ENCODE assay signal across 9 cellular contexts in the genomic region with DNA sequence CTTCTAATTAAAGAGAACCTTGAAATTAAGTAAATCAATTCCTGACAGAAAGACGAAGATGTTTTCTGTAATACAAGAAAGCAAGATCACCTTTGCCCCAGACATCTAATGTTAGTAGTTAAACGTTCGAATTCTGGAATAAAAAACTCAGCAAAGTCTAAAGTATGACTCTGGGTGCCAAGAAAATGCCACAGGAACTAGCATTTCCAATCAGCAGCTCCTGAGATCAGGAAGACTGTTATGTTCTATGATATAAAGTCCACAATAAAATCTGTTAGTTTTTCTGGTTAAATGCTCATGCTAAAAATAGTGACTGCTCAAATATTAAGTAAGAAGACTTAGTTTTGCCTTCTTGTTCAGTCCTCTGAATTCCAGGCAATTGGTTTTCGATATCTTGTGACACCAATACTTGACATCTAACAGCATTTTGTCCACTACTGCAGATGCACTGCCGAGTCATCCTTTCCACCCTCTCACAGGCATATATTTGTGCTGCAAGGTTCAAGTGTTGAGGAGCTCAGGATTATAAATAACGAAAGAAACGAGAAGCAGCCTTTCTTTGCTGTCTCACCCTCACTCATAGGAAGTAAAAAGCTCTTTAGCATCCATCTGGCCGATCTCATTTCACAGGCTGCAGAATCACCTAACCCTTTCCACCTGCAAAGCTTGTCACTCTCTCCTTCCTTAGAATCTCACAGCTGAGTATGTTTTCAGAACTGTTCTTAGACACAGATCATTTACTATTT. TPM values are rescaled to one million over a fixed set of nuclear protein-coding genes. Genes with fewer than 3 reads are reported as not detected.
DNase-seq lines count a peak whose midpoint lies in the region; ATAC-seq and TF ChIP-seq lines count a peak whose summit lies in the region.
"Had no signal": no experiment of that assay in that cellular context is flagged by ENCODE, and none has a peak within 500 bp of the region (broad histone marks: within the 10 kb centered on the region; RNA-seq: fewer than 3 reads in every experiment).

No MANE protein-coding gene starts in this region.

- ATAC-seq in natural killer cell treated with Interleukin-12 subunit alpha and Interleukin-12 subunit beta and Interleukin-15 and Interleukin-18, amount 100 ng/mL, for 72 hours, result peak; percentile 74 to 75
- ATAC-seq in T-cell (replicated peaks in 1 of 4), result no peak

- H3K9me3 Mint-ChIP-seq in brain (no peaks in the 10 kb centered on the region), T-cell (no peaks in the 10 kb centered on the region)
- H3K9me3 Mint-ChIP-seq in natural killer cell treated with Interleukin-12 subunit alpha and Interleukin-12 subunit beta and Interleukin-15 and Interleukin-18, amount 100 ng/mL, for 72 hours, result no peaks in the 10 kb centered on the region

- H3K27me3 Mint-ChIP-seq in brain, result no peaks in the 10 kb centered on the region
- H3K27me3 Mint-ChIP-seq in natural killer cell treated with Interleukin-12 subunit alpha and Interleukin-12 subunit beta and Interleukin-15 and Interleukin-18, amount 100 ng/mL, for 72 hours, result no peaks in the 10 kb centered on the region
- no peaks in the 10 kb centered on the region for H3K27me3 Mint-ChIP-seq in T-cell

- H3K36me3 Mint-ChIP-seq in brain (peaks cover 44% of the 10 kb centered on the region), T-cell (peaks cover 31% of the 10 kb centered on the region)
- no peaks in the 10 kb centered on the region for H3K36me3 Mint-ChIP-seq in natural killer cell treated with Interleukin-12 subunit alpha and Interleukin-12 subunit beta and Interleukin-15 and Interleukin-18, amount 100 ng/mL, for 72 hours

- TF ChIP-seq CTCF in brain (conservative IDR thresholded peaks at IDR 0.05), result no peak

- H3K4me3 Mint-ChIP-seq in brain (peak overlapping the region in 4 of 5 experiments; percentile 32 to 75 (median 60)), T-cell (no peak overlapping the region)
- peak overlapping the region; percentile 88 for H3K4me3 Mint-ChIP-seq in natural killer cell treated with Interleukin-12 subunit alpha and Interleukin-12 subunit beta and Interleukin-15 and Interleukin-18, amount 100 ng/mL, for 72 hours

- H3K4me1 Mint-ChIP-seq in brain (peaks cover 69% of the 10 kb centered on the region), T-cell (peaks cover 20 to 27% (median 23%) of the 10 kb centered on the region in 3 donors)
- peaks cover 65 to 77% of the 10 kb centered on the region in 2 donors for H3K4me1 Mint-ChIP-seq in natural killer cell treated with Interleukin-12 subunit alpha and Interleukin-12 subunit beta and Interleukin-15 and Interleukin-18, amount 100 ng/mL, for 72 hours (ENCODE audit: low read depth in 2 of 2)

- CTCF ChIA-PET in T-cell (lab: Charles Lee), result interaction anchor here (0.6 to 1.1 kb wide), 3 partner anchors 48 to 126 kb away, joined by 3 to 4 read pairs (median 4); no protein-coding TSS in a partner anchor

- H3K27ac Mint-ChIP-seq in brain (peak overlapping the region; percentile 80 to 90 (median 88)), T-cell (no peak overlapping the region)
- H3K27ac Mint-ChIP-seq in natural killer cell treated with Interleukin-12 subunit alpha and Interleukin-12 subunit beta and Interleukin-15 and Interleukin-18, amount 100 ng/mL, for 72 hours, result peak overlapping the region; percentile 95 to 98

- DNase-seq in GDM1 (lab: John Stamatoyannopoulos, UW) (peak; percentile 42), HT1080 (ENCODE audit: low read depth) (peak; percentile 64), AML-193 (lab: John Stamatoyannopoulos, UW) (no peak), NCI-H345 treated with DMSO at 0.1 percent for 48 hours (lab: John Stamatoyannopoulos, UW; ENCODE audit: unreplicated experiment) (no peak), middle frontal gyrus (ENCODE audit: extremely low spot score, low spot score) (no peak), T-cell (no peak)
- DNase-seq in natural killer cell treated with Interleukin-12 subunit alpha and Interleukin-12 subunit beta and Interleukin-15 and Interleukin-18, amount 100 ng/mL, for 72 hours (ENCODE audit: low spot score), result no peak

- POLR2A ChIA-PET in T-cell (lab: Charles Lee), result interaction anchor here in 1 of 2 donors (0.6 to 1.1 kb wide), 2 partner anchors 10 to 235 kb away, joined by 3 read pairs; no protein-coding TSS in a partner anchor

RNA-seq across cellular contexts. Expression of gene SSH1, which starts 32.0 kb away (rescaled TPM):
- total RNA-seq in HT1080 (2014; rRNA removed; shearing (Covaris generic)), result 9.2 and 10.8 TPM in 2 replicates
- 11.6 and 13.7 TPM in 2 replicates for polyA plus RNA-seq in HT1080 (2015; cell fraction: cytosol; rRNA removed)
- polyA plus RNA-seq in HT1080 (2015; cell fraction: nucleus; rRNA removed), result 13.8 and 19.4 TPM in 2 replicates
- polyA plus RNA-seq in brain (ENCODE audit: insufficient read depth, low read depth, low replicate concordance), result 9.9 TPM
- total RNA-seq in natural killer cell treated with Interleukin-12 subunit alpha and Interleukin-12 subunit beta and Interleukin-15 and Interleukin-18, amount 100 ng/mL, for 72 hours, result 10 to 100 TPM; 40.5 to 73.9 TPM
- total RNA-seq in T-cell, result 10 to 100 TPM; 21.8 to 40.1 (median 35.0) TPM

RNA-seq across cellular contexts. Expression of gene DAO, which starts 54.5 kb away (rescaled TPM):
- total RNA-seq in HT1080 (2014; rRNA removed; shearing (Covaris generic)), result not detected in 2 replicates
- not detected in 2 replicates for polyA plus RNA-seq in HT1080 (2015; cell fraction: cytosol; rRNA removed)
- polyA plus RNA-seq in HT1080 (2015; cell fraction: nucleus; rRNA removed), result not detected in 2 replicates
- 0.78 TPM for polyA plus RNA-seq in brain (ENCODE audit: insufficient read depth, low read depth, low replicate concordance)
- not detected for total RNA-seq in natural killer cell treated with Interleukin-12 subunit alpha and Interleukin-12 subunit beta and Interleukin-15 and Interleukin-18, amount 100 ng/mL, for 72 hours
- total RNA-seq in T-cell, result not detected
- total RNA-seq: left cardiac atrium had no signal

Comparison
In these comparisons a context has a peak if more than half of its experiments do, and no peak if none do; other contexts are left out.
1. DNase-seq: peak in GDM1 (single experiment) and HT1080 (single experiment); none in natural killer cell treated with Interleukin-12 subunit alpha and Interleukin-12 subunit beta and Interleukin-15 and Interleukin-18, amount 100 ng/mL, for 72 hours (single experiment), AML-193 (0 of 2), NCI-H345 treated with DMSO at 0.1 percent for 48 hours (single experiment), middle frontal gyrus (single experiment) and T-cell (0 of 34).
2. H3K27ac Mint-ChIP-seq: peak in brain (5 of 5) and natural killer cell treated with Interleukin-12 subunit alpha and Interleukin-12 subunit beta and Interleukin-15 and Interleukin-18, amount 100 ng/mL, for 72 hours (2 of 2); none in T-cell (0 of 2).
3. H3K4me3 Mint-ChIP-seq: peak in brain (4 of 5) and natural killer cell treated with Interleukin-12 subunit alpha and Interleukin-12 subunit beta and Interleukin-15 and Interleukin-18, amount 100 ng/mL, for 72 hours (single experiment); none in T-cell (0 of 3).
4. ATAC-seq: peak in natural killer cell treated with Interleukin-12 subunit alpha and Interleukin-12 subunit beta and Interleukin-15 and Interleukin-18, amount 100 ng/mL, for 72 hours (2 of 2); none in T-cell (0 of 4).